Comparison of ENCODE assay signal across 33 cellular contexts in genomic region chr3:132635052-132635451, GRCh38. TPM values are rescaled to one million over a fixed set of nuclear protein-coding genes. Genes with fewer than 3 reads are reported as not detected.
"Had no signal": no experiment of that assay in that cellular context is flagged by ENCODE, and none has a peak within 500 bp of the region (broad histone marks: within the 10 kb centered on the region; RNA-seq: fewer than 3 reads in every experiment).

No MANE protein-coding gene starts in this region.

- H3K27ac ChIP-seq: colonic mucosa, epithelial cell of prostate, gastrocnemius medialis, ovary, testis, tibial artery had no signal

- H3K27me3 ChIP-seq: colonic mucosa, gastrocnemius medialis, ovary, testis, tibial artery had no signal

- ATAC-seq: esophagus mucosa; gastrocnemius medialis; left colon; mucosa of descending colon; naive thymus-derived CD4-positive, alpha-beta T cell; sciatic nerve; stimulated activated effector memory CD8-positive, alpha-beta T cell treated with anti-CD3 and anti-CD28 coated beads, Interleukin-12 subunit alpha, Interleukin-12 subunit beta, amount 100 ng/mL, for 72 hours; stimulated activated naive CD8-positive, alpha-beta T cell treated with anti-CD3 and anti-CD28 coated beads, Interleukin-15, Interleukin-2, amounts not matched to agents 100 U/mL and 50 U/mL, for 24 hours had no signal

- DNase-seq: colonic mucosa; effector CD8-positive, alpha-beta T cell; endodermal cell; foreskin fibroblast; gastrocnemius medialis; head of caudate nucleus; hippocampal formation; left colon; mucosa of descending colon; naive thymus-derived CD4-positive, alpha-beta T cell; nephron progenitor cell; nucleus accumbens; ovary; posterior cingulate gyrus; retina; stimulated activated CD4-positive, alpha-beta T cell treated with anti-CD3 and anti-CD28 coated beads, Interleukin-2, amount 100 ng/mL, for 24 hours; stimulated activated CD4-positive, alpha-beta T cell treated with anti-CD3 and anti-CD28 coated beads, Interleukin-4, amount 100 ng/mL, for 24 hours; stimulated activated naive CD8-positive, alpha-beta T cell treated with anti-CD3 and anti-CD28 coated beads, Interleukin-15, Interleukin-2, amounts not matched to agents 100 U/mL and 50 U/mL, for 24 hours; substantia nigra; testis; tibial artery had no signal

- H3K36me3 ChIP-seq: colonic mucosa, ovary had no signal

- H3K9me3 Mint-ChIP-seq: dendritic cell treated with granulocyte-macrophage colony-stimulating factor and Interleukin-4, amounts not matched to agents 40 ng/mL and 50 ng/mL, for 4 days; endodermal cell; memory B cell; mesothelial cell of epicardium; nephron progenitor cell; stimulated activated effector memory CD8-positive, alpha-beta T cell treated with anti-CD3 and anti-CD28 coated beads, Interleukin-12 subunit alpha, Interleukin-12 subunit beta, amount 100 ng/mL, for 72 hours; type B pancreatic cell had no signal

- H3K27ac Mint-ChIP-seq: dendritic cell treated with granulocyte-macrophage colony-stimulating factor and Interleukin-4, amounts not matched to agents 40 ng/mL and 50 ng/mL, for 4 days; endodermal cell; memory B cell; mesothelial cell of epicardium; naive thymus-derived CD4-positive, alpha-beta T cell; nephron progenitor cell; stimulated activated effector memory CD8-positive, alpha-beta T cell treated with anti-CD3 and anti-CD28 coated beads, Interleukin-12 subunit alpha, Interleukin-12 subunit beta, amount 100 ng/mL, for 72 hours; type B pancreatic cell had no signal

- H3K9me3 ChIP-seq: colonic mucosa, gastrocnemius medialis, mucosa of descending colon, ovary, testis, tibial artery had no signal

- H3K4me3 Mint-ChIP-seq: dendritic cell treated with granulocyte-macrophage colony-stimulating factor and Interleukin-4, amounts not matched to agents 40 ng/mL and 50 ng/mL, for 4 days; endodermal cell; memory B cell; mesothelial cell of epicardium; naive thymus-derived CD4-positive, alpha-beta T cell; nephron progenitor cell; stimulated activated effector memory CD8-positive, alpha-beta T cell treated with anti-CD3 and anti-CD28 coated beads, Interleukin-12 subunit alpha, Interleukin-12 subunit beta, amount 100 ng/mL, for 72 hours; type B pancreatic cell had no signal

- H3K4me1 Mint-ChIP-seq: endodermal cell; memory B cell; naive thymus-derived CD4-positive, alpha-beta T cell; nephron progenitor cell; stimulated activated effector memory CD8-positive, alpha-beta T cell treated with anti-CD3 and anti-CD28 coated beads, Interleukin-12 subunit alpha, Interleukin-12 subunit beta, amount 100 ng/mL, for 72 hours had no signal

- H3K27me3 Mint-ChIP-seq: dendritic cell treated with granulocyte-macrophage colony-stimulating factor and Interleukin-4, amounts not matched to agents 40 ng/mL and 50 ng/mL, for 4 days; memory B cell; naive thymus-derived CD4-positive, alpha-beta T cell; type B pancreatic cell had no signal

- H3K4me1 ChIP-seq: colonic mucosa, testis, tibial artery had no signal

- FAIRE-seq: islet of Langerhans had no signal

- H3K4me3 ChIP-seq: colonic mucosa, gastrocnemius medialis, lung, mucosa of descending colon, ovary, testis, tibial artery had no signal

RNA-seq across cellular contexts. Expression of gene ACKR4, which starts 38.0 kb away (rescaled TPM):
- total RNA-seq: chondrocyte, endodermal cell, esophagus mucosa, gastrocnemius medialis, kidney epithelial cell had no signal
- polyA plus RNA-seq: naive thymus-derived CD4-positive, alpha-beta T cell had no signal
